ENCODE assay signal across 20 cellular contexts in the genomic region with DNA sequence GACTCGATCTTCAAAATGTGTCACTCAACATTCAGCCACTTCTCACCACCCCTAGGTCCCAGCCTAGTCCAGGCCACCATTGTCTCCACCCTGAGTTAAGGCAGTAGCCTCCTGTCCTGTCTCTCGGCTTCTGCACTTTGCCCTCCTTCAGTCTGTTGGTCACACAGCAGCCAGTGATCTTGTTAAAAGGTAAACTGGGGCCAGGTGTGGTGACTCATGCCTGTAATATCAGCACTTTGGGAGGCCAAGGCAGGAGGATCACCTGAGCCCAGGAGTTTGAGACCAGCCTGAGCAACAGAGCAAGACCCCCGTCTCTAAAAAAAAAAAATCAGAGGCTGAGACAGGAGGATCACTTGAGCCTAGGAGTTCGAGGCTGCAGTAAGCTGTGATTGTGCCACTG.
"Had no signal": no experiment of that assay in that cellular context is flagged by ENCODE, and none has a peak within 500 bp of the region (broad histone marks: within the 10 kb centered on the region; RNA-seq: fewer than 3 reads in every experiment).

No MANE protein-coding gene starts in this region.

- H3K4me1 Mint-ChIP-seq: endodermal cell, nephron progenitor cell had no signal

- H3K27ac Mint-ChIP-seq: endodermal cell had no signal

- DNase-seq: cerebellar nuclear complex; effector CD4-positive, alpha-beta T cell; endodermal cell; erythroblast; foreskin keratinocyte; kidney; left cardiac atrium; left ventricle myocardium superior; mesenchymal stem cell; naive thymus-derived CD4-positive, alpha-beta T cell; nephron progenitor cell; psoas muscle; retina; sigmoid colon; stimulated activated CD4-positive, alpha-beta T cell treated with anti-CD3 and anti-CD28 coated beads, Interleukin-2, amount 100 ng/mL, for 48 hours; stimulated activated naive CD4-positive, alpha-beta T cell treated with Interleukin-2 at 50 U/mL for 16 hours; thyroid gland had no signal

- H3K27me3 ChIP-seq: foreskin keratinocyte, sigmoid colon, suprapubic skin, thyroid gland had no signal

- H3K4me3 ChIP-seq: lung, psoas muscle, sigmoid colon, skin epidermis, suprapubic skin, thyroid gland had no signal

- H3K27ac ChIP-seq: foreskin keratinocyte, psoas muscle, sigmoid colon, skin epidermis, suprapubic skin, thyroid gland had no signal

- H3K9me3 Mint-ChIP-seq: endodermal cell; naive thymus-derived CD4-positive, alpha-beta T cell; nephron progenitor cell had no signal

- H3K9me3 ChIP-seq: psoas muscle, sigmoid colon, suprapubic skin, thyroid gland had no signal

- H3K27me3 Mint-ChIP-seq: naive thymus-derived CD4-positive, alpha-beta T cell had no signal

- H3K4me1 ChIP-seq: foreskin keratinocyte, psoas muscle, sigmoid colon, suprapubic skin, thyroid gland had no signal

- ATAC-seq: foreskin keratinocyte; left cardiac atrium; left ventricle myocardium superior; naive thymus-derived CD4-positive, alpha-beta T cell; psoas muscle had no signal

- H3K4me3 Mint-ChIP-seq: endodermal cell; naive thymus-derived CD4-positive, alpha-beta T cell; nephron progenitor cell had no signal
